ENCODE assay signal across 20 cellular contexts in genomic region chr12:64219135-64219534, GRCh38. TPM values are rescaled to one million over a fixed set of nuclear protein-coding genes. Genes with fewer than 3 reads are reported as not detected.
A peak's percentile ranks its signal among the peaks of the same experiment; 100 is the strongest.
DNase-seq lines count a peak whose midpoint lies in the region; ATAC-seq, FAIRE-seq and TF ChIP-seq lines count a peak whose summit lies in the region.
"Had no signal": no experiment of that assay in that cellular context is flagged by ENCODE, and none has a peak within 500 bp of the region (broad histone marks: within the 10 kb centered on the region; RNA-seq: fewer than 3 reads in every experiment).

No MANE protein-coding gene starts in this region.

- TF ChIP-seq CTCF in OCI-LY3 (IDR thresholded peaks at IDR 0.05; ENCODE audit: low read depth, low read length) (no peak), K562 (IDR thresholded peaks at IDR 0.05 in 2 of 3, conservative IDR thresholded peaks at IDR 0.05 in 1 of 3; ENCODE audit: insufficient read depth in 2 of 3, low read depth in 1 of 3, low read length in 3 of 3) (no peak), spleen (IDR thresholded peaks at IDR 0.05 in 8 of 11, conservative IDR thresholded peaks at IDR 0.05 in 3 of 11) (no peak)

- H3K4me1 ChIP-seq in OCI-LY3 (ENCODE audit: low read length), result peaks cover 27% of the 10 kb centered on the region
- H3K4me1 ChIP-seq in K562 (replicated peaks in 1 of 2; ENCODE audit: control insufficient read depth in 2 of 2, insufficient read depth in 2 of 2, low read length in 2 of 2), result peaks cover 8 to 11% of the 10 kb centered on the region in 2 experiments; a peak in 3 of 5 replicates
- H3K4me1 ChIP-seq in spleen, result peaks cover 9 to 47% (median 35%) of the 10 kb centered on the region in 6 donors

- H3K27ac ChIP-seq in OCI-LY3 (ENCODE audit: low read length) (no peak overlapping the region), K562 (ENCODE audit: extremely low read depth, low read depth, low read length) (peak overlapping the region; percentile 72), spleen (peak overlapping the region; percentile 15 to 75 (median 50))
- H3K27ac ChIP-seq: gastroesophageal sphincter, neural progenitor cell, upper lobe of left lung had no signal

- CTCF ChIA-PET in activated CD8-positive, alpha-beta memory T cell treated with anti-CD3 and anti-CD28 coated beads, Interleukin-2, amount 10 ng/mL, durations not matched to agents 7 days and 5 days (lab: Charles Lee), result interaction anchor here (1.9 kb wide), 1 partner anchor 376 kb away, joined by 8 read pairs; no protein-coding TSS in a partner anchor
- CTCF ChIA-PET in K562 (lab: Yijun Ruan, JAX; ENCODE audit: low intra/inter-chr PET ratio), result no interaction called here

- H3K27me3 Mint-ChIP-seq in activated CD8-positive, alpha-beta memory T cell treated with anti-CD3 and anti-CD28 coated beads, Interleukin-2, amount 10 ng/mL, durations not matched to agents 7 days and 5 days, result peaks cover 2% of the 10 kb centered on the region

- H3K27ac Mint-ChIP-seq in activated CD8-positive, alpha-beta memory T cell treated with anti-CD3 and anti-CD28 coated beads, Interleukin-2, amount 10 ng/mL, durations not matched to agents 7 days and 5 days, result peak overlapping the region; percentile 82
- H3K27ac Mint-ChIP-seq: neural progenitor cell had no signal

- H3K9me3 ChIP-seq in OCI-LY3 (ENCODE audit: insufficient read depth, low read length) (no peaks in the 10 kb centered on the region), K562 (replicated peaks; ENCODE audit: control insufficient read depth, insufficient read depth, low read depth, low read length) (no peaks in the 10 kb centered on the region), spleen (no peaks in the 10 kb centered on the region)
- H3K9me3 ChIP-seq: gastroesophageal sphincter, SK-N-SH, upper lobe of left lung had no signal

- no peaks in the 10 kb centered on the region for H3K36me3 Mint-ChIP-seq in activated CD8-positive, alpha-beta memory T cell treated with anti-CD3 and anti-CD28 coated beads, Interleukin-2, amount 10 ng/mL, durations not matched to agents 7 days and 5 days
- H3K36me3 Mint-ChIP-seq: neural progenitor cell had no signal

- H3K4me2 ChIP-seq in OCI-LY3 (ENCODE audit: low read length), result peak overlapping the region; percentile 66
- peak overlapping the region; percentile 63 for H3K4me2 ChIP-seq in K562 (ENCODE audit: insufficient read depth, low read length)
- H3K4me2 ChIP-seq: neural progenitor cell, SK-N-SH, smooth muscle cell had no signal

- BruUV-seq in K562 (replicated peaks; lab: Mats Ljungman, UMichigan), result no TSS peak

- H2AFZ ChIP-seq in OCI-LY3 (ENCODE audit: low read depth, low read length) (no peak overlapping the region), K562 (ENCODE audit: low read depth, low read length) (peak overlapping the region; percentile 48)
- H2AFZ ChIP-seq: neural progenitor cell had no signal

- TF ChIP-seq POLR2A in K562 (conservative IDR thresholded peaks at IDR 0.05), result no peak
- TF ChIP-seq POLR2A in spleen (IDR thresholded peaks at IDR 0.05), result no peak

- H3K9me1 ChIP-seq in K562 (ENCODE audit: control insufficient read depth, insufficient read depth, low read length), result no peaks in the 10 kb centered on the region

- H3K79me2 ChIP-seq in OCI-LY3 (ENCODE audit: low read length) (peaks cover 27% of the 10 kb centered on the region), K562 (ENCODE audit: control insufficient read depth, insufficient read depth, low read length) (peaks cover 26% of the 10 kb centered on the region)

- H3K9me3 Mint-ChIP-seq in activated CD8-positive, alpha-beta memory T cell treated with anti-CD3 and anti-CD28 coated beads, Interleukin-2, amount 10 ng/mL, durations not matched to agents 7 days and 5 days (ENCODE audit: low read depth), result no peaks in the 10 kb centered on the region
- H3K9me3 Mint-ChIP-seq: neural progenitor cell had no signal

- no peaks in the 10 kb centered on the region for H3K27me3 ChIP-seq in OCI-LY3 (ENCODE audit: low read depth, low read length)
- H3K27me3 ChIP-seq in K562 (ENCODE audit: control insufficient read depth in 2 of 2, insufficient read depth in 2 of 2, low read length in 2 of 2), result no peaks in the 10 kb centered on the region; a peak in 1 of 5 replicates
- H3K27me3 ChIP-seq in spleen (replicated peaks in 1 of 7), result no peaks in the 10 kb centered on the region
- H3K27me3 ChIP-seq: dorsolateral prefrontal cortex, gastroesophageal sphincter, neural progenitor cell, upper lobe of left lung had no signal

- intact Hi-C loops in K562 (cut with micrococcal nuclease) (no loop called here), spleen (cut with DNase I; ENCODE audit: low total_unique reads) (no loop called here), sciatic nerve (cut with DNase I) (no loop called here), posterior vena cava (cut with DNase I) (no loop called here)

- H4K20me1 ChIP-seq in OCI-LY3 (ENCODE audit: insufficient read depth, low read length) (no peaks in the 10 kb centered on the region), K562 (replicated peaks; ENCODE audit: control insufficient read depth, insufficient read depth, low read length) (no peaks in the 10 kb centered on the region)

- no peak for ATAC-seq in activated CD8-positive, alpha-beta memory T cell treated with anti-CD3 and anti-CD28 coated beads, Interleukin-2, amount 10 ng/mL, durations not matched to agents 7 days and 5 days
- ATAC-seq in K562 (peak; percentile 28), GM21619 (IDR thresholded peaks at IDR 0.05; ENCODE audit: unreplicated experiment) (no peak), sciatic nerve (no peak)
- ATAC-seq: gastroesophageal sphincter, left colon had no signal

- in situ Hi-C loops in K562 (cut with MboI), result no loop called here

- H3K4me3 ChIP-seq in OCI-LY3 (ENCODE audit: low read length), result peak overlapping the region; percentile 51; the same call in 1 of the 2 replicates
- H3K4me3 ChIP-seq in K562, result peak overlapping the region; percentile 9; the same call in 1 of the 2 replicates
- H3K4me3 ChIP-seq in spleen, result no peak overlapping the region
- H3K4me3 ChIP-seq: gastroesophageal sphincter, neural progenitor cell, smooth muscle cell, upper lobe of left lung had no signal

- peaks cover 6% of the 10 kb centered on the region for H3K36me3 ChIP-seq in OCI-LY3 (replicated peaks; ENCODE audit: low read depth, low read length)
- no peaks in the 10 kb centered on the region; the same call in 2 of the 3 replicates for H3K36me3 ChIP-seq in K562 (ENCODE audit: control insufficient read depth, insufficient read depth, low read length)
- H3K36me3 ChIP-seq in spleen, result peaks cover 0 to 16% (median 4%) of the 10 kb centered on the region in 6 donors
- H3K36me3 ChIP-seq: neural progenitor cell had no signal

- FAIRE-seq in K562 (lab: Jason Lieb, UNC), result peak; percentile 69

- POLR2A ChIA-PET in K562 (lab: Yijun Ruan, JAX), result interaction anchor here (2.0 kb wide), 1 partner anchor 12 kb away, joined by 6 read pairs; no protein-coding TSS in a partner anchor

- peak overlapping the region; percentile 51 for H3K4me3 Mint-ChIP-seq in activated CD8-positive, alpha-beta memory T cell treated with anti-CD3 and anti-CD28 coated beads, Interleukin-2, amount 10 ng/mL, durations not matched to agents 7 days and 5 days
- H3K4me3 Mint-ChIP-seq: neural progenitor cell had no signal

- 0% methylated on average over 1 of the region's 2 CpGs for WGBS in K562 (ENCODE audit: insufficient coverage, low coverage, missing lambda C conversion rate)
- WGBS in spleen, 5 donors, result 14 to 32% (median 19%) methylated on average over 2 of the region's 2 CpGs

- peaks cover 34% of the 10 kb centered on the region for H3K4me1 Mint-ChIP-seq in activated CD8-positive, alpha-beta memory T cell treated with anti-CD3 and anti-CD28 coated beads, Interleukin-2, amount 10 ng/mL, durations not matched to agents 7 days and 5 days

- TF ChIP-seq EP300 in K562 (IDR thresholded peaks at IDR 0.05; ENCODE audit: low read length), result peak; percentile 30

- DNase-seq in activated CD8-positive, alpha-beta memory T cell treated with anti-CD3 and anti-CD28 coated beads, Interleukin-2, amount 10 ng/mL, durations not matched to agents 7 days and 5 days, result no peak
- DNase-seq in activated CD8-positive, alpha-beta memory T cell treated with anti-CD3 and anti-CD28 coated beads, Interleukin-2, amount 50 U/mL, for 48 hours, result no peak
- peak; percentile 11 to 61 (median 31) for DNase-seq in K562 (ENCODE audit: extremely low read depth in 1 of 4, low spot score in 3 of 4)
- no peak for DNase-seq in spleen
- DNase-seq in sciatic nerve (ENCODE audit: low spot score), result no peak
- DNase-seq in posterior vena cava (ENCODE audit: low spot score), result no peak
- DNase-seq: activated CD4-positive, alpha-beta T cell treated with anti-CD3 and anti-CD28 coated beads for 48 hours; amniotic stem cell; DMS53; dorsolateral prefrontal cortex; left colon; NCI-H1930; NCI-H82; SK-N-SH; upper lobe of left lung had no signal

- no peak for TF ChIP-seq RAD21 in K562 (CRISPR knock-in tag; conservative IDR thresholded peaks at IDR 0.05 in 1 of 2, IDR thresholded peaks at IDR 0.05 in 1 of 2)

- no peak overlapping the region for H3K9ac ChIP-seq in OCI-LY3 (ENCODE audit: low read length)
- peak overlapping the region in 1 of 2 experiments; percentile 77; a peak in 2 of 4 replicates for H3K9ac ChIP-seq in K562 (ENCODE audit: insufficient read depth in 1 of 2, low read depth in 2 of 2, low read length in 2 of 2)
- H3K9ac ChIP-seq: neural progenitor cell, SK-N-SH had no signal

RNA-seq across cellular contexts. Expression of gene KICS2, which starts 3.0 kb away (rescaled TPM):
- 10 to 100 TPM; 10.5 to 11.5 TPM for total RNA-seq in activated CD8-positive, alpha-beta memory T cell treated with anti-CD3 and anti-CD28 coated beads, Interleukin-2, amount 10 ng/mL, durations not matched to agents 7 days and 5 days
- 11.2 and 14.4 TPM in 2 replicates for total RNA-seq in K562 (2011; cell fraction: chromatin; rRNA removed; ENCODE audit: low replicate concordance)
- total RNA-seq in K562 (2011; cell fraction: nucleolus; rRNA removed), result 14.0 and 18.4 TPM in 2 replicates
- total RNA-seq in K562 (2011; cell fraction: nucleoplasm; rRNA removed), result 17.7 and 19.8 TPM in 2 replicates
- 5.6 and 7.1 TPM in 2 replicates for total RNA-seq in K562 (2014; rRNA removed)
- 4.7 and 5.5 TPM in 2 replicates for total RNA-seq in K562 (2014; rRNA removed; fragmentation: Illumina TruSeq; extraction: Trizol)
- total RNA-seq in K562 (2015; rRNA removed; fragmentation: Illumina TruSeq; extraction: Trizol), result 4.7 and 5.4 TPM in 2 replicates
- total RNA-seq in K562 (2021), result 5.8 and 6.7 TPM in 2 replicates
- 6.4 and 7.2 TPM in 2 replicates for polyA plus RNA-seq in K562 (2011; rRNA removed)
- 5.5 and 5.7 TPM in 2 replicates for polyA plus RNA-seq in K562 (2011; cell fraction: cytosol; rRNA removed)
- 8.9 and 9.1 TPM in 2 replicates for polyA plus RNA-seq in K562 (2011; cell fraction: nucleus; rRNA removed)
- 2.7 and 4.1 TPM in 2 replicates for polyA plus RNA-seq in K562 (2012)
- polyA plus RNA-seq in K562 (2014; fragmentation: Illumina TruSeq; extraction: Trizol), result 6.1 and 6.4 TPM in 2 replicates
- polyA plus RNA-seq in K562 (2014; fragmentation: Nextera tagmentation; extraction: Ambion mirVana), result 1 to 10 TPM; 2.3 to 3.0 TPM
- polyA plus RNA-seq in K562 (2014; rRNA removed), result 4.9 and 11.4 TPM in 2 replicates
- 8.9 and 11.0 TPM in 2 replicates for polyA minus RNA-seq in K562 (2011; rRNA and poly(A)+ RNA removed)
- polyA minus RNA-seq in K562 (2011; cell fraction: cytosol; rRNA and poly(A)+ RNA removed), result 3.4 and 6.1 TPM in 2 replicates
- 18.2 and 21.1 TPM in 2 replicates for polyA minus RNA-seq in K562 (2011; cell fraction: nucleus; rRNA and poly(A)+ RNA removed)
- 10 to 100 TPM in 6 of 7 donors, 1 to 10 TPM in 1; 9.5 to 26.2 (median 15.3) TPM for total RNA-seq in spleen
- 1 to 10 TPM; 6.6 to 8.6 (median 8.1) TPM for polyA plus RNA-seq in spleen
- 7.5 TPM for total RNA-seq in sciatic nerve
- total RNA-seq in posterior vena cava, result 1 to 10 TPM; 5.5 to 6.0 TPM

Comparison
In these comparisons a context has a peak if more than half of its experiments do, and no peak if none do; other contexts are left out.
1. DNase-seq: peak in K562 (4 of 4); none in activated CD8-positive, alpha-beta memory T cell treated with anti-CD3 and anti-CD28 coated beads, Interleukin-2, amount 10 ng/mL, durations not matched to agents 7 days and 5 days (single experiment), activated CD8-positive, alpha-beta memory T cell treated with anti-CD3 and anti-CD28 coated beads, Interleukin-2, amount 50 U/mL, for 48 hours (single experiment), spleen (single experiment), sciatic nerve (single experiment) and posterior vena cava (single experiment).
2. H3K4me3 ChIP-seq: peak in OCI-LY3 (single experiment) and K562 (single experiment); none in spleen (0 of 8).